Comparison of ENCODE assay signal across 15 cellular contexts in genomic region chr13:113005076-113005865, GRCh38. TPM values are rescaled to one million over a fixed set of nuclear protein-coding genes. Genes with fewer than 3 reads are reported as not detected.
A peak's percentile ranks its signal among the peaks of the same experiment; 100 is the strongest.
DNase-seq lines count a peak whose midpoint lies in the region; ATAC-seq lines count a peak whose summit lies in the region.
"Had no signal": no experiment of that assay in that cellular context is flagged by ENCODE, and none has a peak within 500 bp of the region (broad histone marks: within the 10 kb centered on the region; RNA-seq: fewer than 3 reads in every experiment).

No MANE protein-coding gene starts in this region.

- H3K4me1 Mint-ChIP-seq in CD4-positive, alpha-beta memory T cell = peaks cover 6 to 29% (median 16%) of the 10 kb centered on the region in 4 donors
- H3K4me1 Mint-ChIP-seq in activated CD4-positive, alpha-beta memory T cell treated with anti-CD3 and anti-CD28 coated beads for 36 hours (ENCODE audit: low read depth) = peaks cover 5% of the 10 kb centered on the region
- H3K4me1 Mint-ChIP-seq in effector memory CD8-positive, alpha-beta T cell (ENCODE audit: low read depth in 2 of 2) = peaks cover 4 to 16% of the 10 kb centered on the region in 2 donors
- H3K4me1 Mint-ChIP-seq: memory B cell had no signal

- peaks cover 83% of the 10 kb centered on the region for H3K4me1 ChIP-seq in BLaER1
- H3K4me1 ChIP-seq in CD4-positive, alpha-beta memory T cell (ENCODE audit: insufficient read depth, low read length) = peaks cover 10% of the 10 kb centered on the region

- no peaks in the 10 kb centered on the region for H3K36me3 Mint-ChIP-seq in CD4-positive, alpha-beta memory T cell
- peaks cover 6% of the 10 kb centered on the region for H3K36me3 Mint-ChIP-seq in activated CD4-positive, alpha-beta memory T cell treated with anti-CD3 and anti-CD28 coated beads for 36 hours
- H3K36me3 Mint-ChIP-seq in effector memory CD8-positive, alpha-beta T cell (ENCODE audit: insufficient read depth) = peaks cover 24% of the 10 kb centered on the region
- H3K36me3 Mint-ChIP-seq: memory B cell had no signal

- peak overlapping the region; percentile 70 for H3K4me2 ChIP-seq in BLaER1

- peak overlapping the region in 5 of 7 donors; percentile 30 to 85 (median 71) for H3K27ac Mint-ChIP-seq in CD4-positive, alpha-beta memory T cell
- peak overlapping the region; percentile 81 for H3K27ac Mint-ChIP-seq in activated CD4-positive, alpha-beta memory T cell treated with anti-CD3 and anti-CD28 coated beads for 36 hours
- H3K27ac Mint-ChIP-seq in effector memory CD8-positive, alpha-beta T cell = peak overlapping the region; percentile 96 to 97
- H3K27ac Mint-ChIP-seq: memory B cell had no signal

- DNase-seq in CD4-positive, alpha-beta memory T cell = peak in 4 of 5 donors; percentile 11 to 24 (median 12)
- peak; percentile 28 for DNase-seq in activated CD4-positive, alpha-beta memory T cell treated with anti-CD3 and anti-CD28 coated beads for 36 hours
- peak; percentile 19 to 27 (median 23) for DNase-seq in effector memory CD8-positive, alpha-beta T cell
- no peak for DNase-seq in NCI-H1105 treated with DMSO at 0.1 percent for 48 hours (lab: John Stamatoyannopoulos, UW)
- DNase-seq in HuH-7 (ENCODE audit: low spot score) = no peak
- DNase-seq: KG1, OCI-M1, right lobe of liver had no signal

- H3K27ac ChIP-seq in BLaER1 = no peak overlapping the region
- H3K27ac ChIP-seq in CD4-positive, alpha-beta memory T cell (ENCODE audit: low read depth, low read length) = no peak overlapping the region
- H3K27ac ChIP-seq: coronary artery, esophagus muscularis mucosa, neutrophil, right lobe of liver had no signal

- peaks cover 60% of the 10 kb centered on the region for H4K20me1 ChIP-seq in BLaER1

- no peaks in the 10 kb centered on the region for H3K9me3 ChIP-seq in BLaER1
- H3K9me3 ChIP-seq in CD4-positive, alpha-beta memory T cell (ENCODE audit: control insufficient read depth in 1 of 2, low read length in 2 of 2) = no peaks in the 10 kb centered on the region
- H3K9me3 ChIP-seq: esophagus muscularis mucosa, neutrophil, right lobe of liver had no signal

- no peak overlapping the region for H3K4me3 ChIP-seq in BLaER1
- no peak overlapping the region for H3K4me3 ChIP-seq in CD4-positive, alpha-beta memory T cell (ENCODE audit: low read length in 2 of 2)
- H3K4me3 ChIP-seq: coronary artery, esophagus muscularis mucosa, right lobe of liver had no signal

- H3K27me3 Mint-ChIP-seq in CD4-positive, alpha-beta memory T cell = no peaks in the 10 kb centered on the region
- peaks cover 2% of the 10 kb centered on the region for H3K27me3 Mint-ChIP-seq in activated CD4-positive, alpha-beta memory T cell treated with anti-CD3 and anti-CD28 coated beads for 36 hours
- H3K27me3 Mint-ChIP-seq in effector memory CD8-positive, alpha-beta T cell = peaks cover 3 to 21% of the 10 kb centered on the region in 2 donors
- H3K27me3 Mint-ChIP-seq: memory B cell had no signal

- CTCF ChIA-PET in CD4-positive, alpha-beta memory T cell (lab: Charles Lee; ENCODE audit: partially characterized antibody) = no interaction called here
- CTCF ChIA-PET in activated CD4-positive, alpha-beta memory T cell treated with anti-CD3 and anti-CD28 coated beads for 36 hours (lab: Charles Lee) = no interaction called here

- H3K9me3 Mint-ChIP-seq in CD4-positive, alpha-beta memory T cell = peaks cover 0 to 6% (median 0%) of the 10 kb centered on the region in 8 donors
- peaks cover 11% of the 10 kb centered on the region for H3K9me3 Mint-ChIP-seq in activated CD4-positive, alpha-beta memory T cell treated with anti-CD3 and anti-CD28 coated beads for 36 hours
- peaks cover 0 to 4% of the 10 kb centered on the region in 2 donors for H3K9me3 Mint-ChIP-seq in effector memory CD8-positive, alpha-beta T cell
- H3K9me3 Mint-ChIP-seq: memory B cell had no signal

- H3K9ac ChIP-seq in BLaER1 = no peak overlapping the region

- H3K27me3 ChIP-seq in BLaER1 = peaks cover 56% of the 10 kb centered on the region
- no peaks in the 10 kb centered on the region for H3K27me3 ChIP-seq in CD4-positive, alpha-beta memory T cell (ENCODE audit: insufficient read depth, low read length)
- H3K27me3 ChIP-seq: right lobe of liver had no signal

- POLR2A ChIA-PET in CD4-positive, alpha-beta memory T cell (lab: Charles Lee; ENCODE audit: partially characterized antibody) = no interaction called here
- POLR2A ChIA-PET in activated CD4-positive, alpha-beta memory T cell treated with anti-CD3 and anti-CD28 coated beads for 36 hours (lab: Charles Lee) = interaction anchor here (1.0 kb wide), 1 partner anchor 181 kb away, joined by 3 read pairs; no protein-coding TSS in a partner anchor

- H3K36me3 ChIP-seq in BLaER1 = no peaks in the 10 kb centered on the region
- no peaks in the 10 kb centered on the region for H3K36me3 ChIP-seq in CD4-positive, alpha-beta memory T cell (ENCODE audit: insufficient read depth, low read length)
- H3K36me3 ChIP-seq: neutrophil, right lobe of liver had no signal

- peak; percentile 83 for ATAC-seq in effector memory CD8-positive, alpha-beta T cell (replicated peaks)
- ATAC-seq in HG03159 (IDR thresholded peaks at IDR 0.05; ENCODE audit: unreplicated experiment) (no peak), GM18907 (IDR thresholded peaks at IDR 0.05; ENCODE audit: unreplicated experiment) (no peak)
- ATAC-seq: right lobe of liver had no signal

- intact Hi-C loops in CD4-positive, alpha-beta memory T cell (cut with micrococcal nuclease) = no loop called here
- intact Hi-C loops in activated CD4-positive, alpha-beta memory T cell treated with anti-CD3 and anti-CD28 coated beads for 36 hours (cut with micrococcal nuclease) = no loop called here

- peak overlapping the region in 5 of 8 donors; percentile 33 to 65 (median 43) for H3K4me3 Mint-ChIP-seq in CD4-positive, alpha-beta memory T cell
- H3K4me3 Mint-ChIP-seq in activated CD4-positive, alpha-beta memory T cell treated with anti-CD3 and anti-CD28 coated beads for 36 hours = peak overlapping the region; percentile 67
- peak overlapping the region; percentile 69 to 70 for H3K4me3 Mint-ChIP-seq in effector memory CD8-positive, alpha-beta T cell
- H3K4me3 Mint-ChIP-seq: memory B cell had no signal

RNA-seq across cellular contexts. Expression of gene MCF2L, which starts 36.3 kb away (rescaled TPM):
- 10 to 100 TPM; 17.5 to 18.9 TPM for total RNA-seq in CD4-positive, alpha-beta memory T cell
- 1 to 10 TPM in 1 of 2 donors, under 1 TPM in 1; 0.15 to 3.4 TPM for polyA plus RNA-seq in CD4-positive, alpha-beta memory T cell
- 1 to 10 TPM; 7.1 to 8.0 TPM for total RNA-seq in activated CD4-positive, alpha-beta memory T cell treated with anti-CD3 and anti-CD28 coated beads for 36 hours

Comparison
In these comparisons a context has a peak if more than half of its experiments do, and no peak if none do; other contexts are left out.
1. DNase-seq: peak in CD4-positive, alpha-beta memory T cell (4 of 5), activated CD4-positive, alpha-beta memory T cell treated with anti-CD3 and anti-CD28 coated beads for 36 hours (single experiment) and effector memory CD8-positive, alpha-beta T cell (3 of 3); none in NCI-H1105 treated with DMSO at 0.1 percent for 48 hours (single experiment) and HuH-7 (single experiment).
2. Peak in every context shown above with its lines, with median percentiles within 50 percentile points of each other: H3K27ac Mint-ChIP-seq and H3K4me3 Mint-ChIP-seq.